In the genomic region with DNA sequence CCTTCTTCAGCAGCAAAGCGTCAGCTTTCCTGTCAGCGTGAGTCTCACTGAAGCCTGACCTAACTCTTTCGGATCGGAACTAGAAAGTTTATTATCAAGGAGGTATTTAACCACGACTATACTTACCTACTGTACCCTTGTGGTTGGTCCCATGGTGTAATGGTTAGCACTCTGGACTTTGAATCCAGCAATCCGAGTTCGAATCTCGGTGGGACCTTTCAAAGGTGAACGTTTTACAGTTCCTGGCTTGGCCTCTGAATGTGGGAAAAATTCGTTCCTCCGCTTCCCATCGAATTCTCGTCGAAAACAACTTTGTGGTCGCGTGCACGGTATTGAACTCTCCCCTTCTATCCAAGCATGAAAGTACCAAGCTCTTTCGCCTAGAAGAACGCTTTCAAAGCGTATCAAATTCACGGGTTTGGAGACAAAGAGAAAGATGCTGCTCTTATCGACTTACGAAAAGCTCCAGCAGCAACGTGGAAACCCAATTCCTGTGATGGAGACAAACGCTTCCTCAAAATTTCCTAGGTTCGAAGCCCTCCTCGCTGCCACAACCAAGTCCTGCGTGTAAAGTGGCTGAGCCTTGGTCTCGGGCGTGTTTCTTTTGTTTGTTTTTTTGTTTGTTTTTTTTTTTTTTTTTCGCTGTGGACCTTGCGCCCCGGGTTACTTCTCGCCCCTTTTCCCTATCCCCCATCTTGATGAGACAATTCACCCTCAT, we compare ENCODE assay signal across 1 cellular context.
TF ChIP-seq lines count a peak whose summit lies in the region.

No MANE protein-coding gene starts in this region.

TF ChIP-seq in HEK293, 187 proteins besides CTCF, POLR2A, EP300 and RAD21 (continued from another document and continues in another):
- TF ChIP-seq INSM2 (tag by site-specific recombination; IDR thresholded peaks at IDR 0.05) = peak; percentile 80; the same call in 1 of the 2 replicates
- peak; percentile 78; the same call in 1 of the 2 replicates for TF ChIP-seq BCL11A (tag by site-specific recombination; IDR thresholded peaks at IDR 0.05; ENCODE audit: low read depth)
- 0 out of 2 replicates have a peak, but pooled peaks have one; percentile 35 for TF ChIP-seq ZNF785 (tag by site-specific recombination; IDR thresholded peaks at IDR 0.05)
- TF ChIP-seq, protein P1, sequence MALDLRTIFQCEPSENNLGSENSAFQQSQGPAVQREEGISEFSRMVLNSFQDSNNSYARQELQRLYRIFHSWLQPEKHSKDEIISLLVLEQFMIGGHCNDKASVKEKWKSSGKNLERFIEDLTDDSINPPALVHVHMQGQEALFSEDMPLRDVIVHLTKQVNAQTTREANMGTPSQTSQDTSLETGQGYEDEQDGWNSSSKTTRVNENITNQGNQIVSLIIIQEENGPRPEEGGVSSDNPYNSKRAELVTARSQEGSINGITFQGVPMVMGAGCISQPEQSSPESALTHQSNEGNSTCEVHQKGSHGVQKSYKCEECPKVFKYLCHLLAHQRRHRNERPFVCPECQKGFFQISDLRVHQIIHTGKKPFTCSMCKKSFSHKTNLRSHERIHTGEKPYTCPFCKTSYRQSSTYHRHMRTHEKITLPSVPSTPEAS (tag by site-specific recombination; IDR thresholded peaks at IDR 0.05) = peak; percentile 44
- TF ChIP-seq RBAK (tag by site-specific recombination; IDR thresholded peaks at IDR 0.05) = no peak
- TF ChIP-seq, protein P2, sequence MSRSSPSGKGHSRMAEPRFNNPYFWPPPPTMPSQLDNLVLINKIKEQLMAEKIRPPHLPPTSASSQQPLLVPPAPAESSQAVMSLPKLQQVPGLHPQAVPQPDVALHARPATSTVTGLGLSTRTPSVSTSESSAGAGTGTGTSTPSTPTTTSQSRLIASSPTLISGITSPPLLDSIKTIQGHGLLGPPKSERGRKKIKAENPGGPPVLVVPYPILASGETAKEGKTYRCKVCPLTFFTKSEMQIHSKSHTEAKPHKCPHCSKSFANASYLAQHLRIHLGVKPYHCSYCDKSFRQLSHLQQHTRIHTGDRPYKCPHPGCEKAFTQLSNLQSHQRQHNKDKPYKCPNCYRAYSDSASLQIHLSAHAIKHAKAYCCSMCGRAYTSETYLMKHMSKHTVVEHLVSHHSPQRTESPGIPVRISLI (tag by site-specific recombination; IDR thresholded peaks at IDR 0.05) = 0 out of 2 replicates have a peak, but pooled peaks have one; percentile 45
- TF ChIP-seq ZBTB26 (tag by site-specific recombination; optimal IDR thresholded peaks at IDR 0.05) = peak; percentile 60
- no peak for TF ChIP-seq ZNF19 (tag by site-specific recombination; IDR thresholded peaks at IDR 0.05; ENCODE audit: low read depth)
- no peak for TF ChIP-seq ZNF350 (tag by site-specific recombination; IDR thresholded peaks at IDR 0.05)
- TF ChIP-seq ZNF184 (tag by site-specific recombination; IDR thresholded peaks at IDR 0.05) = peak; percentile 91
- peak; percentile 26; the same call in 1 of the 2 replicates for TF ChIP-seq YY1 (tag by site-specific recombination; IDR thresholded peaks at IDR 0.05)
- peak; percentile 82; the same call in 1 of the 2 replicates for TF ChIP-seq ZNF639 (tag by site-specific recombination; IDR thresholded peaks at IDR 0.05)
- TF ChIP-seq, protein P3, sequence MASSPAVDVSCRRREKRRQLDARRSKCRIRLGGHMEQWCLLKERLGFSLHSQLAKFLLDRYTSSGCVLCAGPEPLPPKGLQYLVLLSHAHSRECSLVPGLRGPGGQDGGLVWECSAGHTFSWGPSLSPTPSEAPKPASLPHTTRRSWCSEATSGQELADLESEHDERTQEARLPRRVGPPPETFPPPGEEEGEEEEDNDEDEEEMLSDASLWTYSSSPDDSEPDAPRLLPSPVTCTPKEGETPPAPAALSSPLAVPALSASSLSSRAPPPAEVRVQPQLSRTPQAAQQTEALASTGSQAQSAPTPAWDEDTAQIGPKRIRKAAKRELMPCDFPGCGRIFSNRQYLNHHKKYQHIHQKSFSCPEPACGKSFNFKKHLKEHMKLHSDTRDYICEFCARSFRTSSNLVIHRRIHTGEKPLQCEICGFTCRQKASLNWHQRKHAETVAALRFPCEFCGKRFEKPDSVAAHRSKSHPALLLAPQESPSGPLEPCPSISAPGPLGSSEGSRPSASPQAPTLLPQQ (tag by site-specific recombination; IDR thresholded peaks at IDR 0.05) = peak; percentile 90
- TF ChIP-seq, protein P4, sequence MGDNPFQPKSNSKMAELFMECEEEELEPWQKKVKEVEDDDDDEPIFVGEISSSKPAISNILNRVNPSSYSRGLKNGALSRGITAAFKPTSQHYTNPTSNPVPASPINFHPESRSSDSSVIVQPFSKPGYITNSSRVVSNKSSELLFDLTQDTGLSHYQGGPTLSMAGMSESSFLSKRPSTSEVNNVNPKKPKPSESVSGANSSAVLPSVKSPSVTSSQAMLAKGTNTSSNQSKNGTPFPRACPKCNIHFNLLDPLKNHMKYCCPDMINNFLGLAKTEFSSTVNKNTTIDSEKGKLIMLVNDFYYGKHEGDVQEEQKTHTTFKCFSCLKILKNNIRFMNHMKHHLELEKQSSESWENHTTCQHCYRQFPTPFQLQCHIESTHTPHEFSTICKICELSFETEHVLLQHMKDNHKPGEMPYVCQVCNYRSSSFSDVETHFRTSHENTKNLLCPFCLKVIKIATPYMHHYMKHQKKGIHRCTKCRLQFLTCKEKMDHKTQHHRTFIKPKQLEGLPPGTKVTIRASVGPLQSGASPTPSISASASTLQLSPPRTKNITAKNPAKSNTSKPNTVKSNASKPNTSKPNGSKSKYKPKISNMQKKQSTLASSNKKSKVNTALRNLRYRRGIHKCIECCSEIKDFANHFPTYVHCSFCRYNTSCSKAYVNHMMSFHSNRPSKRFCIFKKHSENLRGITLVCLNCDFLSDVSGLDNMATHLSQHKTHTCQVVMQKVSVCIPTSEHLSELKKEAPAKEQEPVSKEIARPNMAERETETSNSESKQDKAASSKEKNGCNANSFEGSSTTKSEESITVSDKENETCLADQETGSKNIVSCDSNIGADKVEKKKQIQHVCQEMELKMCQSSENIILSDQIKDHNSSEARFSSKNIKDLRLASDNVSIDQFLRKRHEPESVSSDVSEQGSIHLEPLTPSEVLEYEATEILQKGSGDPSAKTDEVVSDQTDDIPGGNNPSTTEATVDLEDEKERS (tag by site-specific recombination; IDR thresholded peaks at IDR 0.05) = peak; percentile 62; the same call in 1 of the 2 replicates
- TF ChIP-seq ZFP69B (tag by site-specific recombination; IDR thresholded peaks at IDR 0.05) = peak; percentile 81
- TF ChIP-seq GLI4 (tag by site-specific recombination; IDR thresholded peaks at IDR 0.05) = peak; percentile 77; the same call in 1 of the 2 replicates
- peak; percentile 31 for TF ChIP-seq PRDM4 (tag by site-specific recombination; IDR thresholded peaks at IDR 0.05)
- TF ChIP-seq ZNF518A (tag by site-specific recombination; conservative IDR thresholded peaks at IDR 0.05; ENCODE audit: low read depth) = 0 out of 2 replicates have a peak, but pooled peaks have one; percentile 40
- TF ChIP-seq ZNF561 (tag by site-specific recombination; IDR thresholded peaks at IDR 0.05; ENCODE audit: borderline replicate concordance) = peak; percentile 98
- TF ChIP-seq ZNF596 (tag by site-specific recombination; IDR thresholded peaks at IDR 0.05) = peak; percentile 56
- peak; percentile 49; the same call in 1 of the 2 replicates for TF ChIP-seq ZSCAN18 (tag by site-specific recombination; IDR thresholded peaks at IDR 0.05)
- TF ChIP-seq, protein P5, sequence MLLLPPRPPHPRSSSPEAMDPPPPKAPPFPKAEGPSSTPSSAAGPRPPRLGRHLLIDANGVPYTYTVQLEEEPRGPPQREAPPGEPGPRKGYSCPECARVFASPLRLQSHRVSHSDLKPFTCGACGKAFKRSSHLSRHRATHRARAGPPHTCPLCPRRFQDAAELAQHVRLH (tag by site-specific recombination; IDR thresholded peaks at IDR 0.05) = peak; percentile 99
- TF ChIP-seq ZNF292 (tag by site-specific recombination; IDR thresholded peaks at IDR 0.05; ENCODE audit: borderline replicate concordance, low read depth) = no peak
- peak; percentile 79; the same call in 1 of the 2 replicates for TF ChIP-seq BCL11B (tag by site-specific recombination; IDR thresholded peaks at IDR 0.05; ENCODE audit: low read depth)
- no peak for TF ChIP-seq ZNF416 (tag by site-specific recombination; IDR thresholded peaks at IDR 0.05)
- peak; percentile 99 for TF ChIP-seq ZNF660 (tag by site-specific recombination; IDR thresholded peaks at IDR 0.05)
- TF ChIP-seq ZNF202 (tag by site-specific recombination; IDR thresholded peaks at IDR 0.05; ENCODE audit: borderline replicate concordance) = no peak
